18 cellular contexts compared by ENCODE assay signal in the genomic region with DNA sequence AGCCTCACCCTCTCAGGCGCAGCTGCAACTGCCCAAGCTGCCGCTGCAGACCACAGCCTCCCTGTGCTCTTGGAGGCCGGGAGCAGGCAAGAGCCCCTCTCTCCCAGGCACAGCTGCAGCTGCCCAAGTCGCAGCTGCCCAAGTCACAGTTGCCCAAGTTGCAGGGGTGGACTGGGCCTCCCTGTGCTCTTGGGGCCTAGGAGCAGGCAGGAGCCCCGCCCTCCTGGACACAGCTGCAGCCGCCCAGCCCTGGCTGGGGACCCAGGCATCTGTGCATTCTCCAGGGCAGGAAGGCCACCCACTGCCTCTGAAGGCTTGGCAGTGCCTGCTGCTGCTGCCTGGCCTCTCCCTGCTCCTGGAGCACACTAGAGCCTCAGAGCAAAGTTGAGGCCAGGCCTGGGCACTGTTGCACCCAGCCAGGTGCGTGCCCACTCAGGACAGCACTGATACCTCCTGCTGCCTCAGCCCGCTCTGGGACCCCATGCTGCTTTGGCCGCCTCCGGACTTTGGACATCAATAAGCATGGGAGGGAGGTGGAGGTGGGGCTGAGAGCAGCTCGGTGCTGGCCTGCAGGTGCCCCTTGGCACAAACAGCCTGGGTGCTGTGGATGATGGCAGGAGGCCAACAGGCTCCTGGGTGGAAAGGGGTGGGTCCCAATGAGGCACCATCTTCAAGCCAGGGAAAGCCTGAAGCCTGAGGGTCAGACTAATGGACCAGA.
A peak's percentile ranks its signal among the peaks of the same experiment; 100 is the strongest.
DNase-seq lines count a peak whose midpoint lies in the region; ATAC-seq, FAIRE-seq and TF ChIP-seq lines count a peak whose summit lies in the region.
"Had no signal": no experiment of that assay in that cellular context is flagged by ENCODE, and none has a peak within 500 bp of the region (broad histone marks: within the 10 kb centered on the region; RNA-seq: fewer than 3 reads in every experiment).

No MANE protein-coding gene starts in this region.

- ATAC-seq in HG02885 (IDR thresholded peaks at IDR 0.05; ENCODE audit: poor library complexity, unreplicated experiment) = no peak
- ATAC-seq in esophagus mucosa = no peak
- ATAC-seq: CD8-positive, alpha-beta T cell; GM23338; PC-3 had no signal

- H3K9me3 Mint-ChIP-seq in chondrocyte (ENCODE audit: low read depth) = no peaks in the 10 kb centered on the region
- H3K9me3 Mint-ChIP-seq: CD8-positive, alpha-beta T cell had no signal

- H3K4me3 Mint-ChIP-seq in chondrocyte (ENCODE audit: unreplicated experiment) = no peak overlapping the region
- H3K4me3 Mint-ChIP-seq: CD8-positive, alpha-beta T cell; GM23338 had no signal

- H3K4me3 ChIP-seq in small intestine (ENCODE audit: low read depth in 1 of 2, low read length in 2 of 2) = no peak overlapping the region
- no peak overlapping the region for H3K4me3 ChIP-seq in tibial artery
- H3K4me3 ChIP-seq: BLaER1, GM23338 had no signal

- H3K4me1 ChIP-seq in small intestine (ENCODE audit: control insufficient read depth in 2 of 2, insufficient read depth in 1 of 2, low read depth in 1 of 2, low read length in 1 of 2) (no peaks in the 10 kb centered on the region), tibial artery (no peaks in the 10 kb centered on the region)
- H3K4me1 ChIP-seq: BLaER1 had no signal

- H3K4me1 Mint-ChIP-seq in chondrocyte (ENCODE audit: low read depth) = no peaks in the 10 kb centered on the region
- H3K4me1 Mint-ChIP-seq: GM23338 had no signal

- 52 to 79% (median 57%) methylated on average over 11 of the region's 11 CpGs for WGBS in small intestine, 3 donors

- FAIRE-seq in small intestine (lab: Jason Lieb, UNC) = no peak
- FAIRE-seq: D721Med, GM12891 had no signal

- no peaks in the 10 kb centered on the region for H3K36me3 ChIP-seq in small intestine (ENCODE audit: control insufficient read depth in 2 of 2, insufficient read depth in 2 of 2, low read length in 2 of 2)
- H3K36me3 ChIP-seq in tibial artery = no peaks in the 10 kb centered on the region
- H3K36me3 ChIP-seq: BLaER1 had no signal

- intact Hi-C loops in tibial artery (cut with DNase I; ENCODE audit: low total_unique reads) = no loop called here

- H3K27me3 Mint-ChIP-seq in chondrocyte (ENCODE audit: low read depth) = no peaks in the 10 kb centered on the region

- H3K27ac Mint-ChIP-seq in chondrocyte (ENCODE audit: unreplicated experiment) = no peak overlapping the region
- H3K27ac Mint-ChIP-seq: CD8-positive, alpha-beta T cell; GM23338 had no signal

- no peaks in the 10 kb centered on the region for H3K27me3 ChIP-seq in small intestine (ENCODE audit: control insufficient read depth in 2 of 2, insufficient read depth in 2 of 2, low read length in 2 of 2)
- H3K27me3 ChIP-seq in tibial artery = no peaks in the 10 kb centered on the region
- H3K27me3 ChIP-seq: BLaER1 had no signal

- no peaks in the 10 kb centered on the region for H3K36me3 Mint-ChIP-seq in chondrocyte (ENCODE audit: low read depth)
- H3K36me3 Mint-ChIP-seq: CD8-positive, alpha-beta T cell had no signal

- TF ChIP-seq CTCF in chondrocyte (IDR thresholded peaks at IDR 0.05) (no peak), tibial artery (IDR thresholded peaks at IDR 0.05) (no peak)

- no peaks in the 10 kb centered on the region for H3K9me3 ChIP-seq in small intestine (ENCODE audit: control insufficient read depth, low read depth)
- H3K9me3 ChIP-seq in tibial artery = no peaks in the 10 kb centered on the region

- DNase-seq in D341Med (ENCODE audit: low spot score) (peak; percentile 18), chondrocyte (ENCODE audit: low spot score) (peak; percentile 81), myocyte (ENCODE audit: low read depth) (peak; percentile 50), small intestine (peak; percentile 38), putamen (ENCODE audit: low spot score) (no peak), tibial artery (no peak)
- DNase-seq: CD8-positive, alpha-beta T cell; NCI-H1436; NCI-H2029; NCI-H2171; NCI-H526; PC-3 had no signal

- H3K27ac ChIP-seq in small intestine (ENCODE audit: low read depth in 1 of 2, low read length in 1 of 2) (no peak overlapping the region), tibial artery (no peak overlapping the region)
- H3K27ac ChIP-seq: BLaER1 had no signal

Comparison
In these comparisons a context has a peak if more than half of its experiments do, and no peak if none do; other contexts are left out.
1. DNase-seq: peak in D341Med (single experiment), chondrocyte (single experiment), myocyte (single experiment) and small intestine (single experiment); none in putamen (single experiment) and tibial artery (0 of 2).